ENCODE assay signal across 8 cellular contexts in the genomic region with DNA sequence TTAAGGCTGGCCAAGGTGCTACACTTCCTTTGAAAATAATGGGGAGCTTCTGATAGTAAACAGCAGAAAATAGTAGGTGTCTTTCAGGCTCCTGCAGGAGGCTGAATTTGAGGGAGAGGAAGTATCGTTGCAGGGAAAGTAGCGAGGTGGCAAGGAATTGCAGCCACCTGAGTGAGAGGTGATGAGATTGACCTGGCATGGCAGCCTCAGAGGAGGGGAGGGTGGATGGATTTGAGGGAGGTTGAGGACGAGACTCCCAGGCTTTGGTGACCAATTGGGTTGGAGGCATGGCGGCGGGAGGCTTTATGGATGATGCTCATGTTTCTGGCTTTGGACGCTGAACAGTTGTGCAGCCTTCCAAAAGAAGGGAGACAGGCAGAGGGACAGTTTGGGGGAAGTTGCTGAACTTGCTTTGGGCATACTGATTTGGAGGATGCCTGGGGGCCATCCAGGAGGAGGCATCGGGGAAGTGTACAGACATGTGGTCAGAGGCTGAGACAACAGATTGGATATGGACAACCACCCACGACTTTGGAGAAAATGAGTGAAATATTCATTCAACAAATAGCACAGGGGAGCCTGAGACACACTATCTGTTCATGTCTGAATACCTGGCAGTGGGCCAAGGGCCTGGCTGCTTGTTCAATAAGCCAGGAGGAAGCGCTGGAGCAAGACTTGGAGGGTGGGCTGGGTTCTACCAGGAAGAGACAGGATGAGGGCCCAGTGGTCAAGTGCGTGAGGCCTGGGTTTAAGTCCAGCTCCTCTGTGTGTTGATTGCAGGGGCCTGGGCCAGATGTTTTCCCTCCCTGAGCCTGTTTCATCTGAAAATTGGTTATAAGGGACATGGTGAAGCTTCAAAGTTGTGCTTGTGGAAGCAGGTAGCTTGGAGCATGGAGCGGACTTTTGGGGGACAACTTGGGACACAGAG.
A peak's percentile ranks its signal among the peaks of the same experiment; 100 is the strongest.
DNase-seq lines count a peak whose midpoint lies in the region; ATAC-seq, FAIRE-seq and TF ChIP-seq lines count a peak whose summit lies in the region.

No MANE protein-coding gene starts in this region.

- H3K9me2 ChIP-seq in GM23248 (ENCODE audit: insufficient read depth): no peaks in the 10 kb centered on the region

- FAIRE-seq in RCC 7860 (lab: Jason Lieb, UNC): no peak

- peaks cover 50% of the 10 kb centered on the region for H3F3A ChIP-seq in GM23248 (ENCODE audit: insufficient read depth)

- no peak for TF ChIP-seq CTCF in psoas muscle (IDR thresholded peaks at IDR 0.05)

- H4K20me1 ChIP-seq in GM23248 (ENCODE audit: insufficient read depth): no peaks in the 10 kb centered on the region

- H3K9me3 ChIP-seq in GM23248 (ENCODE audit: low read depth): no peaks in the 10 kb centered on the region
- no peaks in the 10 kb centered on the region for H3K9me3 ChIP-seq in psoas muscle

- peak overlapping the region; percentile 50 for H3K4me2 ChIP-seq in GM23248 (ENCODE audit: unreplicated experiment)

- H3K79me2 ChIP-seq in GM23248 (ENCODE audit: insufficient read depth): no peaks in the 10 kb centered on the region

- DNase-seq in GM23248: peak; percentile 71
- DNase-seq in RCC 7860 (ENCODE audit: low spot score): peak; percentile 52
- DNase-seq in fibroblast of the conjunctiva (ENCODE audit: low read depth): peak; percentile 83
- peak; percentile 84 to 89 for DNase-seq in psoas muscle
- DNase-seq in NOMO-1 (lab: John Stamatoyannopoulos, UW; ENCODE audit: unreplicated experiment in 2 of 2): no peak
- DNase-seq in NOMO-1 treated with dmso at 0.1 percent for 144 hours (lab: John Stamatoyannopoulos, UW; ENCODE audit: unreplicated experiment): no peak
- no peak for DNase-seq in HPDE6-E6E7 (ENCODE audit: extremely low spot score)

- H3K9ac ChIP-seq in GM23248: peak overlapping the region; percentile 84

- WGBS in GM23248 (ENCODE audit: low coverage in 1 of 2, low lambda C conversion rate in 2 of 2, missing lambda C conversion rate in 2 of 2), 2 experiments: 47 to 48% methylated on average over 11 of the region's 11 CpGs
- 51 to 60% (median 52%) methylated on average over 11 of the region's 11 CpGs for WGBS in psoas muscle, 3 donors

- in situ Hi-C loops in GM23248 (cut with MboI): no loop called here

- no peak for ATAC-seq in psoas muscle
- ATAC-seq in GM18907 (IDR thresholded peaks at IDR 0.05; ENCODE audit: unreplicated experiment): no peak

- H3K4me1 ChIP-seq in GM23248 (ENCODE audit: insufficient read depth) (peaks cover 54% of the 10 kb centered on the region), psoas muscle (peaks cover 69% of the 10 kb centered on the region)

- H2AFZ ChIP-seq in GM23248: peak overlapping the region; percentile 41; the same call in 1 of the 2 replicates

- no peaks in the 10 kb centered on the region for H3K36me3 ChIP-seq in GM23248 (ENCODE audit: low read depth)
- H3K36me3 ChIP-seq in psoas muscle (ENCODE audit: insufficient read depth in 1 of 2, low read depth in 1 of 2): no peaks in the 10 kb centered on the region

- H3K27me3 ChIP-seq in GM23248 (replicated peaks; ENCODE audit: insufficient read depth) (no peaks in the 10 kb centered on the region), psoas muscle (ENCODE audit: insufficient read depth in 3 of 3, low read length in 2 of 3) (no peaks in the 10 kb centered on the region)

- H3K27ac ChIP-seq in GM23248 (peak overlapping the region; percentile 98), psoas muscle (peak overlapping the region; percentile 84)

- intact Hi-C loops in psoas muscle (cut with DNase I): no loop called here

- H3K4me3 ChIP-seq in GM23248 (no peak overlapping the region), psoas muscle (no peak overlapping the region)

Comparison
In these comparisons a context has a peak if more than half of its experiments do, and no peak if none do; other contexts are left out.
1. DNase-seq: peak in GM23248 (single experiment), RCC 7860 (single experiment), fibroblast of the conjunctiva (single experiment) and psoas muscle (2 of 2); none in NOMO-1 (0 of 2), NOMO-1 treated with dmso at 0.1 percent for 144 hours (single experiment) and HPDE6-E6E7 (single experiment).